In genomic region chr17:7328840-7329359, GRCh38 we compare ENCODE assay signal across 8 cellular contexts. TPM values are rescaled to one million over a fixed set of nuclear protein-coding genes. Genes with fewer than 3 reads are reported as not detected.
DNase-seq lines count a peak whose midpoint lies in the region; ATAC-seq, FAIRE-seq and TF ChIP-seq lines count a peak whose summit lies in the region.

TSS of gene NEURL4 (minus strand) at chr17:7329335. CDS start at chr17:7329312, 23 bp downstream.

- BruUV-seq in K562 (replicated peaks; lab: Mats Ljungman, UMichigan), result no TSS peak

- in situ Hi-C loops in K562 (cut with MboI), result no loop called here

- H3K36me3 ChIP-seq in BE2C (peaks cover 3% of the 10 kb centered on the region), HUES64 (ENCODE audit: insufficient read depth, low read length) (peaks cover 28% of the 10 kb centered on the region), K562 (ENCODE audit: control insufficient read depth, insufficient read depth, low read length) (peaks cover 27% of the 10 kb centered on the region; the same call in 1 of the 3 replicates), kidney epithelial cell (ENCODE audit: control insufficient read depth, insufficient read depth, low read length) (no peaks in the 10 kb centered on the region)

- intact Hi-C loops in K562 (cut with micrococcal nuclease), result no loop called here

- DNase-seq in BE2C (no peak), K562 (ENCODE audit: extremely low read depth in 1 of 4, low spot score in 3 of 4) (peak in 1 of 4 experiments; percentile 40), kidney epithelial cell (ENCODE audit: low read depth) (no peak), SW480 (ENCODE audit: low spot score) (no peak)
- peak; percentile 41 for DNase-seq in stimulated activated naive CD4-positive, alpha-beta T cell treated with Interleukin-2 at 50 U/mL for 16 hours (lab: John Stamatoyannopoulos, UW)
- no peak for DNase-seq in effector CD8-positive, alpha-beta T cell (lab: John Stamatoyannopoulos, UW)

- CTCF ChIA-PET in K562 (lab: Yijun Ruan, JAX; ENCODE audit: low intra/inter-chr PET ratio), result no interaction called here

- H3K9ac ChIP-seq in HUES64 (ENCODE audit: low read depth, low read length), result peak within 1 kb of the TSS; percentile 79
- H3K9ac ChIP-seq in K562 (ENCODE audit: insufficient read depth in 1 of 2, low read depth in 2 of 2, low read length in 2 of 2), result peak within 1 kb of the TSS; percentile 91 to 99

- peak within 1 kb of the TSS; percentile 94 for H3K27ac ChIP-seq in HUES64 (ENCODE audit: low read depth, low read length)
- H3K27ac ChIP-seq in K562 (ENCODE audit: extremely low read depth, low read depth, low read length), result peak within 1 kb of the TSS; percentile 92

- under 1% methylated on average over 46 of the region's 47 CpGs for WGBS in HUES64
- 0% methylated on average over 7 of the region's 47 CpGs for WGBS in K562 (ENCODE audit: insufficient coverage, low coverage, missing lambda C conversion rate)

- no peaks in the 10 kb centered on the region for H3K27me3 ChIP-seq in BE2C
- no peaks in the 10 kb centered on the region for H3K27me3 ChIP-seq in HUES64 (ENCODE audit: insufficient read depth, low read length)
- H3K27me3 ChIP-seq in K562 (ENCODE audit: control insufficient read depth in 2 of 2, insufficient read depth in 2 of 2, low read length in 2 of 2), result no peaks in the 10 kb centered on the region
- H3K27me3 ChIP-seq in kidney epithelial cell (ENCODE audit: control insufficient read depth, insufficient read depth, low read length), result no peaks in the 10 kb centered on the region

- H3K4me2 ChIP-seq in K562 (ENCODE audit: insufficient read depth, low read length), result peak within 1 kb of the TSS; percentile 93

- no peak for TF ChIP-seq CTCF in BE2C (IDR thresholded peaks at IDR 0.05; ENCODE audit: low read depth, low read length)
- TF ChIP-seq CTCF in K562 (IDR thresholded peaks at IDR 0.05 in 2 of 3, conservative IDR thresholded peaks at IDR 0.05 in 1 of 3; ENCODE audit: insufficient read depth in 2 of 3, low read depth in 1 of 3, low read length in 3 of 3), result no peak
- TF ChIP-seq CTCF in kidney epithelial cell (IDR thresholded peaks at IDR 0.05; ENCODE audit: insufficient read depth, low read length, poor library complexity, severe bottlenecking), result peak; percentile 1

- ATAC-seq in GM19043 (IDR thresholded peaks at IDR 0.05; ENCODE audit: low read depth, unreplicated experiment) (peak; percentile 8), K562 (peak; percentile 59)

- H4K20me1 ChIP-seq in K562 (replicated peaks; ENCODE audit: control insufficient read depth, insufficient read depth, low read length), result no peaks in the 10 kb centered on the region

- H3K4me1 ChIP-seq in BE2C (no peaks in the 10 kb centered on the region), HUES64 (ENCODE audit: insufficient read depth, low read length) (peaks cover 10% of the 10 kb centered on the region; the same call in 1 of the 2 replicates), K562 (replicated peaks in 1 of 2; ENCODE audit: control insufficient read depth in 2 of 2, insufficient read depth in 2 of 2, low read length in 2 of 2) (peaks cover 15 to 41% of the 10 kb centered on the region in 2 experiments)

- H3K4me3 ChIP-seq in BE2C (ENCODE audit: low read depth, low read length), result peak within 1 kb of the TSS; percentile 80
- peak within 1 kb of the TSS; percentile 85 for H3K4me3 ChIP-seq in HUES64 (ENCODE audit: low read length)
- peak within 1 kb of the TSS; percentile 78 for H3K4me3 ChIP-seq in K562
- H3K4me3 ChIP-seq in kidney epithelial cell (ENCODE audit: low read depth, low read length), result peak within 1 kb of the TSS; percentile 98

- FAIRE-seq in K562 (lab: Jason Lieb, UNC), result no peak

- H3K9me1 ChIP-seq in K562 (ENCODE audit: control insufficient read depth, insufficient read depth, low read length), result no peaks in the 10 kb centered on the region

- TF ChIP-seq POLR2A in K562 (conservative IDR thresholded peaks at IDR 0.05), result no peak

- H3K9me3 ChIP-seq in BE2C (no peaks in the 10 kb centered on the region), HUES64 (ENCODE audit: insufficient read depth, low read depth, low read length) (no peaks in the 10 kb centered on the region), K562 (replicated peaks; ENCODE audit: control insufficient read depth, insufficient read depth, low read depth, low read length) (no peaks in the 10 kb centered on the region)

- TF ChIP-seq EP300 in K562 (IDR thresholded peaks at IDR 0.05; ENCODE audit: low read length), result no peak

- no peak for TF ChIP-seq RAD21 in K562 (CRISPR knock-in tag; conservative IDR thresholded peaks at IDR 0.05 in 1 of 2, IDR thresholded peaks at IDR 0.05 in 1 of 2)

- H3K79me2 ChIP-seq in K562 (ENCODE audit: control insufficient read depth, insufficient read depth, low read length), result peaks cover 16% of the 10 kb centered on the region

- peak within 1 kb of the TSS; percentile 98 for H2AFZ ChIP-seq in K562 (ENCODE audit: low read depth, low read length)

- POLR2A ChIA-PET in K562 (lab: Yijun Ruan, JAX), result interaction anchor here (0.9 to 2.4 kb wide), 5 partner anchors 13 to 87 kb away, joined by 3 to 21 read pairs (median 5); partner anchors contain the start of gene GABARAP

TF ChIP-seq in K562, 482 proteins besides CTCF, POLR2A, EP300 and RAD21 (continues in another document):
- TF ChIP-seq, protein P1, sequence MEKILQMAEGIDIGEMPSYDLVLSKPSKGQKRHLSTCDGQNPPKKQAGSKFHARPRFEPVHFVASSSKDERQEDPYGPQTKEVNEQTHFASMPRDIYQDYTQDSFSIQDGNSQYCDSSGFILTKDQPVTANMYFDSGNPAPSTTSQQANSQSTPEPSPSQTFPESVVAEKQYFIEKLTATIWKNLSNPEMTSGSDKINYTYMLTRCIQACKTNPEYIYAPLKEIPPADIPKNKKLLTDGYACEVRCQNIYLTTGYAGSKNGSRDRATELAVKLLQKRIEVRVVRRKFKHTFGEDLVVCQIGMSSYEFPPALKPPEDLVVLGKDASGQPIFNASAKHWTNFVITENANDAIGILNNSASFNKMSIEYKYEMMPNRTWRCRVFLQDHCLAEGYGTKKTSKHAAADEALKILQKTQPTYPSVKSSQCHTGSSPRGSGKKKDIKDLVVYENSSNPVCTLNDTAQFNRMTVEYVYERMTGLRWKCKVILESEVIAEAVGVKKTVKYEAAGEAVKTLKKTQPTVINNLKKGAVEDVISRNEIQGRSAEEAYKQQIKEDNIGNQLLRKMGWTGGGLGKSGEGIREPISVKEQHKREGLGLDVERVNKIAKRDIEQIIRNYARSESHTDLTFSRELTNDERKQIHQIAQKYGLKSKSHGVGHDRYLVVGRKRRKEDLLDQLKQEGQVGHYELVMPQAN (IDR thresholded peaks at IDR 0.05; ENCODE audit: borderline replicate concordance), result 0 out of 2 replicates have a peak, but pooled peaks have one; percentile 45
- TF ChIP-seq GABPA (tag; conservative IDR thresholded peaks at IDR 0.05; ENCODE audit: low read depth), result no peak
- TF ChIP-seq TEAD1 (CRISPR knock-in tag; IDR thresholded peaks at IDR 0.05), result 0 out of 4 replicates have a peak, but pooled peaks of 1 of the 2 experiments have one; percentile 9
- peak; percentile 0 for TF ChIP-seq RBBP5 (IDR thresholded peaks at IDR 0.05; ENCODE audit: borderline replicate concordance, insufficient read depth, low read length, poor library complexity, severe bottlenecking)
- peak in 1 of 2 experiments; percentile 12; a peak in 1 of 4 replicates for TF ChIP-seq SIN3A (IDR thresholded peaks at IDR 0.05; ENCODE audit: borderline replicate concordance in 2 of 2, control insufficient read depth in 1 of 2, low read depth in 2 of 2, low read length in 2 of 2)
- TF ChIP-seq YY1 (IDR thresholded peaks at IDR 0.05; ENCODE audit: borderline replicate concordance in 1 of 3, control insufficient read depth in 1 of 3, extremely low read depth in 1 of 3, insufficient read depth in 3 of 3, insufficient read length in 1 of 3, insufficient replicate concordance in 2 of 3, low read depth in 1 of 3, low read length in 2 of 3), result peak in 1 of 3 experiments; percentile 71
- no peak for TF ChIP-seq DNMT1 (IDR thresholded peaks at IDR 0.05)
- TF ChIP-seq ETV5 (CRISPR knock-in tag; IDR thresholded peaks at IDR 0.05; ENCODE audit: low read depth), result no peak
- TF ChIP-seq ETV6 (IDR thresholded peaks at IDR 0.05; ENCODE audit: borderline replicate concordance in 1 of 2, low read depth in 2 of 2, low read length in 1 of 2), result no peak
- TF ChIP-seq ETV6 (CRISPR knock-in tag; IDR thresholded peaks at IDR 0.05; ENCODE audit: borderline replicate concordance), result no peak

RNA-seq across cellular contexts. Expression of gene NEURL4, which starts in this region (rescaled TPM):
- polyA plus RNA-seq in BE2C (2012; ENCODE audit: insufficient read depth, insufficient read length, low read depth), result 55.3 TPM
- 21.5 TPM for polyA plus RNA-seq in HUES64 (2013, experiment 1 of 2)
- polyA plus RNA-seq in HUES64 (2013, experiment 2 of 2), result 16.9 TPM
- total RNA-seq in K562 (2011; cell fraction: chromatin; rRNA removed; ENCODE audit: low replicate concordance), result 115 and 278 TPM in 2 replicates
- total RNA-seq in K562 (2011; cell fraction: nucleolus; rRNA removed), result 144 and 181 TPM in 2 replicates
- 76.0 and 94.7 TPM in 2 replicates for total RNA-seq in K562 (2011; cell fraction: nucleoplasm; rRNA removed)
- total RNA-seq in K562 (2014; rRNA removed), result 10.5 and 15.2 TPM in 2 replicates
- total RNA-seq in K562 (2014; rRNA removed; fragmentation: Illumina TruSeq; extraction: Trizol), result 5.9 and 8.3 TPM in 2 replicates
- total RNA-seq in K562 (2015; rRNA removed; fragmentation: Illumina TruSeq; extraction: Trizol), result 13.5 and 13.9 TPM in 2 replicates
- 29.8 and 37.4 TPM in 2 replicates for total RNA-seq in K562 (2021)
- 11.5 and 18.4 TPM in 2 replicates for polyA plus RNA-seq in K562 (2011; rRNA removed)
- 11.0 and 11.6 TPM in 2 replicates for polyA plus RNA-seq in K562 (2011; cell fraction: cytosol; rRNA removed)
- 155 and 207 TPM in 2 replicates for polyA plus RNA-seq in K562 (2011; cell fraction: nucleus; rRNA removed)
- 18.2 and 23.2 TPM in 2 replicates for polyA plus RNA-seq in K562 (2012)
- 18.0 and 19.7 TPM in 2 replicates for polyA plus RNA-seq in K562 (2014; fragmentation: Illumina TruSeq; extraction: Trizol)
- under 1 TPM; 0.08 to 0.39 TPM for polyA plus RNA-seq in K562 (2014; fragmentation: Nextera tagmentation; extraction: Ambion mirVana)
- 23.9 and 25.3 TPM in 2 replicates for polyA plus RNA-seq in K562 (2014; rRNA removed)
- polyA minus RNA-seq in K562 (2011; rRNA and poly(A)+ RNA removed), result 10.8 and 13.8 TPM in 2 replicates
- 11.3 and 19.1 TPM in 2 replicates for polyA minus RNA-seq in K562 (2011; cell fraction: cytosol; rRNA and poly(A)+ RNA removed)
- 44.3 and 71.0 TPM in 2 replicates for polyA minus RNA-seq in K562 (2011; cell fraction: nucleus; rRNA and poly(A)+ RNA removed)
- total RNA-seq in kidney epithelial cell, result 16.3 and 29.9 TPM in 2 replicates
